11 cellular contexts compared by ENCODE assay signal in genomic region chr21:41418956-41419680, GRCh38. TPM values are rescaled to one million over a fixed set of nuclear protein-coding genes. Genes with fewer than 3 reads are reported as not detected.
A peak's percentile ranks its signal among the peaks of the same experiment; 100 is the strongest.
DNase-seq lines count a peak whose midpoint lies in the region; ATAC-seq and TF ChIP-seq lines count a peak whose summit lies in the region.
"Had no signal": no experiment of that assay in that cellular context is flagged by ENCODE, and none has a peak within 500 bp of the region (broad histone marks: within the 10 kb centered on the region; RNA-seq: fewer than 3 reads in every experiment).

No MANE protein-coding gene starts in this region.

- H3K36me3 ChIP-seq in Peyer's patch (no peaks in the 10 kb centered on the region), endodermal cell (ENCODE audit: control insufficient read depth, insufficient read depth, low read length) (no peaks in the 10 kb centered on the region), Karpas-422 (ENCODE audit: insufficient read depth, low read length) (no peaks in the 10 kb centered on the region)

- H3K27me3 ChIP-seq in Peyer's patch (no peaks in the 10 kb centered on the region), endodermal cell (ENCODE audit: control insufficient read depth, insufficient read depth, low read length, poor library complexity, severe bottlenecking) (peaks cover 16% of the 10 kb centered on the region), Karpas-422 (ENCODE audit: low read length) (no peaks in the 10 kb centered on the region)

- H3K27ac ChIP-seq in Peyer's patch (peak overlapping the region in 3 of 4 donors; percentile 65 to 91 (median 78)), endodermal cell (ENCODE audit: low read depth, low read length) (no peak overlapping the region), Karpas-422 (ENCODE audit: low read length) (no peak overlapping the region)

- intact Hi-C loops in activated CD4-positive, alpha-beta T cell treated with anti-CD3 and anti-CD28 coated beads, Interleukin-2, amount 10 ng/mL, durations not matched to agents 24 days and 14 days (cut with micrococcal nuclease) = no loop called here

- ATAC-seq in stimulated activated memory B cell treated with anti-CD40 and anti-IgM and Interleukin-4, amounts not matched to agents 10 μg/mL and 1 μg/mL and 100 μg/mL, for 72 hours = no peak
- no peak for ATAC-seq in GM19023 (IDR thresholded peaks at IDR 0.05; ENCODE audit: unreplicated experiment)
- ATAC-seq in HG02571 (IDR thresholded peaks at IDR 0.05; ENCODE audit: unreplicated experiment) = no peak

- H3K36me3 Mint-ChIP-seq in activated CD4-positive, alpha-beta T cell treated with anti-CD3 and anti-CD28 coated beads, Interleukin-2, amount 10 ng/mL, durations not matched to agents 24 days and 14 days (ENCODE audit: low read depth) = peaks cover 2% of the 10 kb centered on the region
- H3K36me3 Mint-ChIP-seq in endodermal cell (ENCODE audit: low read depth) = no peaks in the 10 kb centered on the region
- H3K36me3 Mint-ChIP-seq in stimulated activated memory B cell treated with anti-CD40 and anti-IgM and Interleukin-4, amounts not matched to agents 10 μg/mL and 1 μg/mL and 100 μg/mL, for 72 hours = peaks cover 1% of the 10 kb centered on the region

- no peak overlapping the region for H3K4me2 ChIP-seq in Karpas-422 (ENCODE audit: low read depth, low read length, poor library complexity, severe bottlenecking)

- no peaks in the 10 kb centered on the region for H4K20me1 ChIP-seq in Karpas-422 (ENCODE audit: insufficient read depth, low read depth, low read length)

- H3K9me3 ChIP-seq in Peyer's patch = no peaks in the 10 kb centered on the region
- no peaks in the 10 kb centered on the region for H3K9me3 ChIP-seq in endodermal cell (ENCODE audit: control insufficient read depth, low read length)
- no peaks in the 10 kb centered on the region for H3K9me3 ChIP-seq in Karpas-422 (ENCODE audit: low read length)

- H3K27ac Mint-ChIP-seq in activated CD4-positive, alpha-beta T cell treated with anti-CD3 and anti-CD28 coated beads, Interleukin-2, amount 10 ng/mL, durations not matched to agents 24 days and 14 days = peak overlapping the region; percentile 32
- no peak overlapping the region for H3K27ac Mint-ChIP-seq in endodermal cell
- peak overlapping the region; percentile 59 for H3K27ac Mint-ChIP-seq in stimulated activated memory B cell treated with anti-CD40 and anti-IgM and Interleukin-4, amounts not matched to agents 10 μg/mL and 1 μg/mL and 100 μg/mL, for 72 hours

- peaks cover 10% of the 10 kb centered on the region for H3K27me3 Mint-ChIP-seq in activated CD4-positive, alpha-beta T cell treated with anti-CD3 and anti-CD28 coated beads, Interleukin-2, amount 10 ng/mL, durations not matched to agents 24 days and 14 days
- H3K27me3 Mint-ChIP-seq in endodermal cell (ENCODE audit: insufficient read depth) = peaks cover 22% of the 10 kb centered on the region
- no peaks in the 10 kb centered on the region for H3K27me3 Mint-ChIP-seq in stimulated activated memory B cell treated with anti-CD40 and anti-IgM and Interleukin-4, amounts not matched to agents 10 μg/mL and 1 μg/mL and 100 μg/mL, for 72 hours

- peaks cover 6% of the 10 kb centered on the region for H3K9me3 Mint-ChIP-seq in activated CD4-positive, alpha-beta T cell treated with anti-CD3 and anti-CD28 coated beads, Interleukin-2, amount 10 ng/mL, durations not matched to agents 24 days and 14 days
- H3K9me3 Mint-ChIP-seq in endodermal cell = peaks cover 3% of the 10 kb centered on the region
- peaks cover 5% of the 10 kb centered on the region for H3K9me3 Mint-ChIP-seq in stimulated activated memory B cell treated with anti-CD40 and anti-IgM and Interleukin-4, amounts not matched to agents 10 μg/mL and 1 μg/mL and 100 μg/mL, for 72 hours

- no peak overlapping the region for H2AFZ ChIP-seq in Karpas-422 (ENCODE audit: low read length)

- H3K4me1 Mint-ChIP-seq in activated CD4-positive, alpha-beta T cell treated with anti-CD3 and anti-CD28 coated beads, Interleukin-2, amount 10 ng/mL, durations not matched to agents 24 days and 14 days = peaks cover 41% of the 10 kb centered on the region
- peaks cover 11% of the 10 kb centered on the region for H3K4me1 Mint-ChIP-seq in endodermal cell
- peaks cover 42% of the 10 kb centered on the region for H3K4me1 Mint-ChIP-seq in stimulated activated memory B cell treated with anti-CD40 and anti-IgM and Interleukin-4, amounts not matched to agents 10 μg/mL and 1 μg/mL and 100 μg/mL, for 72 hours

- H3K9ac ChIP-seq in endodermal cell (ENCODE audit: extremely low read depth, low read length, poor library complexity, severe bottlenecking) (no peak overlapping the region), Karpas-422 (ENCODE audit: low read length) (no peak overlapping the region)

- H3K4me1 ChIP-seq in Peyer's patch (peaks cover 0 to 17% (median 1%) of the 10 kb centered on the region in 4 donors), endodermal cell (ENCODE audit: control insufficient read depth, insufficient read depth, low read length) (peaks cover 4% of the 10 kb centered on the region), Karpas-422 (ENCODE audit: low read length) (peaks cover 19% of the 10 kb centered on the region)

- TF ChIP-seq POLR2A in Peyer's patch (IDR thresholded peaks at IDR 0.05) = no peak

- no peaks in the 10 kb centered on the region for H3K79me2 ChIP-seq in Karpas-422 (ENCODE audit: low read length)

- DNase-seq in activated CD4-positive, alpha-beta T cell treated with anti-CD3 and anti-CD28 coated beads, Interleukin-2, amount 10 ng/mL, durations not matched to agents 24 days and 14 days = no peak
- DNase-seq in activated CD4-positive, alpha-beta T cell treated with anti-CD3 and anti-CD28 coated beads for 48 hours = no peak
- DNase-seq in Peyer's patch (no peak), endodermal cell (peak; percentile 54), Karpas-422 (no peak)
- DNase-seq: ACHN; NCI-H345; stimulated activated CD4-positive, alpha-beta T cell treated with anti-CD3 and anti-CD28 coated beads, Interleukin-2, amount 100 ng/mL, for 48 hours had no signal

- 91 to 94% methylated on average over 10 to 11 of the region's 11 CpGs for WGBS in endodermal cell (ENCODE audit: insufficient coverage in 1 of 2, insufficient read length in 1 of 2), 2 experiments

- H3K9me2 ChIP-seq in Karpas-422 (replicated peaks; ENCODE audit: insufficient read depth, low read length) = no peaks in the 10 kb centered on the region

- peak overlapping the region; percentile 27 for H3K4me3 Mint-ChIP-seq in activated CD4-positive, alpha-beta T cell treated with anti-CD3 and anti-CD28 coated beads, Interleukin-2, amount 10 ng/mL, durations not matched to agents 24 days and 14 days
- peak overlapping the region; percentile 59 for H3K4me3 Mint-ChIP-seq in endodermal cell
- H3K4me3 Mint-ChIP-seq in stimulated activated memory B cell treated with anti-CD40 and anti-IgM and Interleukin-4, amounts not matched to agents 10 μg/mL and 1 μg/mL and 100 μg/mL, for 72 hours = no peak overlapping the region

- TF ChIP-seq CTCF in Peyer's patch (IDR thresholded peaks at IDR 0.05) (no peak), endodermal cell (conservative IDR thresholded peaks at IDR 0.05) (no peak)

- H3K4me3 ChIP-seq in Peyer's patch (no peak overlapping the region), endodermal cell (ENCODE audit: low read length) (no peak overlapping the region), Karpas-422 (ENCODE audit: low read length) (no peak overlapping the region)

RNA-seq across cellular contexts. Expression of gene MX1, which starts 6.9 kb away (rescaled TPM):
- total RNA-seq in activated CD4-positive, alpha-beta T cell treated with anti-CD3 and anti-CD28 coated beads, Interleukin-2, amount 10 ng/mL, durations not matched to agents 24 days and 14 days = 88.8 and 90.5 TPM in 2 replicates
- total RNA-seq in Peyer's patch (100 to 1,000 TPM in 1 of 4 donors, 10 to 100 TPM in 3; 52.4 to 109 (median 78.9) TPM), endodermal cell (under 1 TPM; 0.42 to 0.84 TPM)
- 1.1 TPM for polyA plus RNA-seq in endodermal cell (2013, experiment 1 of 2)
- polyA plus RNA-seq in endodermal cell (2013, experiment 2 of 2) = 0.79 TPM
- 90.0 and 108 TPM in 2 replicates for total RNA-seq in Karpas-422 (2014; rRNA removed; shearing (Covaris generic); ENCODE audit: low replicate concordance)

RNA-seq across cellular contexts. Expression of gene MX2, which starts 57.3 kb away (rescaled TPM):
- total RNA-seq in activated CD4-positive, alpha-beta T cell treated with anti-CD3 and anti-CD28 coated beads, Interleukin-2, amount 10 ng/mL, durations not matched to agents 24 days and 14 days = 8.6 and 11.5 TPM in 2 replicates
- total RNA-seq in Peyer's patch (10 to 100 TPM; 13.7 to 39.6 (median 16.3) TPM), endodermal cell (10 to 100 TPM in 1 of 2 donors, 1 to 10 TPM in 1; 1.6 to 11.4 TPM)
- 0.50 TPM for polyA plus RNA-seq in endodermal cell (2013, experiment 1 of 2)
- 0.33 TPM for polyA plus RNA-seq in endodermal cell (2013, experiment 2 of 2)
- total RNA-seq in Karpas-422 (2014; rRNA removed; shearing (Covaris generic); ENCODE audit: low replicate concordance) = 27.8 and 31.0 TPM in 2 replicates

Comparison
In these comparisons a context has a peak if more than half of its experiments do, and no peak if none do; other contexts are left out.
1. H3K27ac ChIP-seq: peak in Peyer's patch (3 of 4); none in endodermal cell (single experiment) and Karpas-422 (single experiment).
2. RNA of gene MX1, which starts 6.9 kb away (total RNA-seq): 90.0 to 108 TPM in Karpas-422, 88.8 to 90.5 TPM in activated CD4-positive, alpha-beta T cell treated with anti-CD3 and anti-CD28 coated beads, Interleukin-2, amount 10 ng/mL, durations not matched to agents 24 days and 14 days and 52.4 to 109 TPM in Peyer's patch; 0.42 to 0.84 TPM in endodermal cell; every median in the first group is over 10 times any median in the second.